Comparison of ENCODE assay signal across 28 cellular contexts in genomic region chr2:15608392-15608761, GRCh38.
"Had no signal": no experiment of that assay in that cellular context is flagged by ENCODE, and none has a peak within 500 bp of the region (broad histone marks: within the 10 kb centered on the region; RNA-seq: fewer than 3 reads in every experiment).

No MANE protein-coding gene starts in this region.

- H3K27me3 Mint-ChIP-seq: dendritic cell treated with granulocyte-macrophage colony-stimulating factor and Interleukin-4, amounts not matched to agents 40 ng/mL and 50 ng/mL, for 4 days; effector memory CD8-positive, alpha-beta T cell; naive B cell had no signal

- H3K9me3 Mint-ChIP-seq: dendritic cell treated with granulocyte-macrophage colony-stimulating factor and Interleukin-4, amounts not matched to agents 40 ng/mL and 50 ng/mL, for 4 days; effector memory CD8-positive, alpha-beta T cell; naive B cell had no signal

- H3K4me1 ChIP-seq: colonic mucosa, esophagus squamous epithelium, gastrocnemius medialis, left lung, lower lobe of right lung had no signal

- H3K27ac Mint-ChIP-seq: dendritic cell treated with granulocyte-macrophage colony-stimulating factor and Interleukin-4, amounts not matched to agents 40 ng/mL and 50 ng/mL, for 4 days; effector memory CD8-positive, alpha-beta T cell; endodermal cell; mesothelial cell of epicardium had no signal

- H3K4me1 Mint-ChIP-seq: endodermal cell, mesothelial cell of epicardium had no signal

- DNase-seq: colonic mucosa; cortex of kidney; effector CD8-positive, alpha-beta T cell; effector memory CD8-positive, alpha-beta T cell; endodermal cell; erythroblast; esophagus squamous epithelium; foreskin fibroblast; foreskin melanocyte; gastrocnemius medialis; glutamatergic neuron; head of caudate nucleus; heart right ventricle; hippocampal formation; left cardiac atrium; left lung; left ventricle myocardium superior; lower lobe of right lung; mesenchymal stem cell; mucosa of descending colon; naive B cell had no signal

- H3K27ac ChIP-seq: colonic mucosa, epithelial cell of prostate, esophagus squamous epithelium, gastrocnemius medialis, heart right ventricle, left lung, lower lobe of right lung had no signal

- H3K9me3 ChIP-seq: colonic mucosa, esophagus squamous epithelium, gastrocnemius medialis, heart right ventricle, left lung, lower lobe of right lung, mucosa of descending colon had no signal

- ATAC-seq: effector memory CD8-positive, alpha-beta T cell; esophagus mucosa; gastrocnemius medialis; heart right ventricle; left cardiac atrium; left lung; left ventricle myocardium superior; lower lobe of right lung; mucosa of descending colon had no signal

- H3K4me3 ChIP-seq: colonic mucosa, esophagus squamous epithelium, gastrocnemius medialis, heart right ventricle, left lung, lower lobe of right lung, mucosa of descending colon had no signal

- FAIRE-seq: endometrium, islet of Langerhans, keratinocyte had no signal

- H3K4me3 Mint-ChIP-seq: dendritic cell treated with granulocyte-macrophage colony-stimulating factor and Interleukin-4, amounts not matched to agents 40 ng/mL and 50 ng/mL, for 4 days; effector memory CD8-positive, alpha-beta T cell; endodermal cell; mesothelial cell of epicardium; naive B cell had no signal
